Comparison of ENCODE assay signal across 21 cellular contexts in the genomic region with DNA sequence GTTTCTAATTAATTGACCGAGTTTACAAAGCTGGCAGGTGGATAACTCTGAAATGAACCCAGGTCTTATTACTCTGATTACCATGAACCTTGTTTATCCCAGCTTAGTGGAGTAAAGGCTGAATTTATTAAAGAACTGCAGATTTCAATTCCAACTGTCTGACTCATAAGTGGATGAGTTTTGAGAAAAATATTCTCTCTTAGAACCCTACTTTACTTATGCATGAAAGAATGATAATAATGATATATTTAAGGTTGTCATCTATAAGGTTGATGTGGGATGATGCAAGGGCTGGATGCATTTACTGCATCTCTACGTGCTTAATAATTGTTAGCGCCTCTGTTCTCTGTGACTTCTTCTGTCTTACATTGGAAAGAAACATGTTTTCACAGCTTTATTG.
DNase-seq lines count a peak whose midpoint lies in the region; FAIRE-seq and TF ChIP-seq lines count a peak whose summit lies in the region.
"Had no signal": no experiment of that assay in that cellular context is flagged by ENCODE, and none has a peak within 500 bp of the region (broad histone marks: within the 10 kb centered on the region; RNA-seq: fewer than 3 reads in every experiment).

No MANE protein-coding gene starts in this region.

- no peak for TF ChIP-seq CTCF in astrocyte (IDR thresholded peaks at IDR 0.05; ENCODE audit: insufficient read depth, low read depth, low read length)
- TF ChIP-seq CTCF in fibroblast of villous mesenchyme (IDR thresholded peaks at IDR 0.05; ENCODE audit: insufficient read depth, low read depth, low read length) = no peak
- TF ChIP-seq CTCF in right atrium auricular region (IDR thresholded peaks at IDR 0.05) = no peak

- no peak overlapping the region for H3K4me2 ChIP-seq in astrocyte (ENCODE audit: low read length)
- H3K4me2 ChIP-seq: BLaER1 treated with 17β-estradiol and CSF1 and Interleukin-3, amounts not matched to agents 10 nM and 100 nM had no signal

- no peaks in the 10 kb centered on the region for H4K20me1 ChIP-seq in astrocyte (ENCODE audit: insufficient read depth, low read length)
- H4K20me1 ChIP-seq: BLaER1 treated with 17β-estradiol and CSF1 and Interleukin-3, amounts not matched to agents 10 nM and 100 nM had no signal

- H3K27me3 ChIP-seq in astrocyte (ENCODE audit: insufficient read depth, low read length) (no peaks in the 10 kb centered on the region), right atrium auricular region (no peaks in the 10 kb centered on the region)
- H3K27me3 ChIP-seq in CD8-positive, alpha-beta memory T cell (ENCODE audit: insufficient read depth, low read length, poor library complexity, severe bottlenecking) = no peaks in the 10 kb centered on the region
- H3K27me3 ChIP-seq: BLaER1 treated with 17β-estradiol and CSF1 and Interleukin-3, amounts not matched to agents 10 nM and 100 nM; SJCRH30 had no signal

- H2AFZ ChIP-seq in astrocyte (ENCODE audit: low read depth, low read length) = no peak overlapping the region

- POLR2A ChIA-PET in CD8-positive, alpha-beta memory T cell (lab: Charles Lee) = no interaction called here

- FAIRE-seq in HTR-8/SVneo (lab: Jason Lieb, UNC) (no peak), astrocyte (lab: Jason Lieb, UNC) (no peak)
- FAIRE-seq: G401.6, GM12892 had no signal

- H3K27me3 Mint-ChIP-seq in astrocyte (ENCODE audit: low read depth, unreplicated experiment) = peaks cover 7% of the 10 kb centered on the region
- no peaks in the 10 kb centered on the region for H3K27me3 Mint-ChIP-seq in CD8-positive, alpha-beta memory T cell
- H3K27me3 Mint-ChIP-seq: CD4-positive, alpha-beta memory T cell had no signal

- H3K27ac ChIP-seq in astrocyte (ENCODE audit: low read depth, low read length) = no peak overlapping the region
- H3K27ac ChIP-seq in right atrium auricular region = no peak overlapping the region
- no peak overlapping the region for H3K27ac ChIP-seq in CD8-positive, alpha-beta memory T cell (ENCODE audit: low read depth, low read length)
- H3K27ac ChIP-seq: BLaER1 treated with 17β-estradiol and CSF1 and Interleukin-3, amounts not matched to agents 10 nM and 100 nM; SJCRH30 had no signal

- H3K36me3 ChIP-seq in astrocyte (ENCODE audit: insufficient read depth, low read length) (no peaks in the 10 kb centered on the region), right atrium auricular region (no peaks in the 10 kb centered on the region)
- no peaks in the 10 kb centered on the region for H3K36me3 ChIP-seq in CD8-positive, alpha-beta memory T cell (ENCODE audit: insufficient read depth, low read length)
- H3K36me3 ChIP-seq: BLaER1 treated with 17β-estradiol and CSF1 and Interleukin-3, amounts not matched to agents 10 nM and 100 nM; SJCRH30 had no signal

- no peak overlapping the region for H3K4me3 Mint-ChIP-seq in astrocyte (ENCODE audit: unreplicated experiment)
- no peak overlapping the region for H3K4me3 Mint-ChIP-seq in CD8-positive, alpha-beta memory T cell
- H3K4me3 Mint-ChIP-seq: CD4-positive, alpha-beta memory T cell had no signal

- H3K36me3 Mint-ChIP-seq in astrocyte (ENCODE audit: low read depth, unreplicated experiment) = no peaks in the 10 kb centered on the region
- H3K36me3 Mint-ChIP-seq in CD8-positive, alpha-beta memory T cell = no peaks in the 10 kb centered on the region
- H3K36me3 Mint-ChIP-seq: CD4-positive, alpha-beta memory T cell had no signal

- H3K79me2 ChIP-seq in astrocyte (ENCODE audit: insufficient read depth, low read length) = no peaks in the 10 kb centered on the region

- H3K27ac Mint-ChIP-seq in astrocyte (ENCODE audit: unreplicated experiment) = peak overlapping the region; percentile 5
- H3K27ac Mint-ChIP-seq in CD8-positive, alpha-beta memory T cell = no peak overlapping the region
- H3K27ac Mint-ChIP-seq: CD4-positive, alpha-beta memory T cell had no signal

- no peaks in the 10 kb centered on the region for H3K4me1 ChIP-seq in astrocyte (ENCODE audit: insufficient read depth, low read length)
- H3K4me1 ChIP-seq in right atrium auricular region = no peaks in the 10 kb centered on the region
- H3K4me1 ChIP-seq in CD8-positive, alpha-beta memory T cell (ENCODE audit: insufficient read depth, low read length) = no peaks in the 10 kb centered on the region
- H3K4me1 ChIP-seq: BLaER1 treated with 17β-estradiol and CSF1 and Interleukin-3, amounts not matched to agents 10 nM and 100 nM; SJCRH30 had no signal

- H3K4me3 ChIP-seq in astrocyte (ENCODE audit: insufficient read depth, low read depth, low read length) (no peak overlapping the region), fibroblast of villous mesenchyme (ENCODE audit: low read depth, low read length) (no peak overlapping the region), right atrium auricular region (no peak overlapping the region)
- H3K4me3 ChIP-seq in CD8-positive, alpha-beta memory T cell (ENCODE audit: low read length) = no peak overlapping the region
- H3K4me3 ChIP-seq: BLaER1 treated with 17β-estradiol and CSF1 and Interleukin-3, amounts not matched to agents 10 nM and 100 nM; SJCRH30 had no signal

- peaks cover 3% of the 10 kb centered on the region for H3K4me1 Mint-ChIP-seq in astrocyte (ENCODE audit: low read depth, unreplicated experiment)
- H3K4me1 Mint-ChIP-seq in CD8-positive, alpha-beta memory T cell = no peaks in the 10 kb centered on the region
- H3K4me1 Mint-ChIP-seq: CD4-positive, alpha-beta memory T cell had no signal

- H3K9me3 ChIP-seq in astrocyte (ENCODE audit: insufficient read depth, low read depth, low read length) (no peaks in the 10 kb centered on the region), right atrium auricular region (no peaks in the 10 kb centered on the region)
- no peaks in the 10 kb centered on the region for H3K9me3 ChIP-seq in CD8-positive, alpha-beta memory T cell (ENCODE audit: low read length)
- H3K9me3 ChIP-seq: BLaER1 treated with 17β-estradiol and CSF1 and Interleukin-3, amounts not matched to agents 10 nM and 100 nM; SJCRH30 had no signal

- H3K9me3 Mint-ChIP-seq in astrocyte (ENCODE audit: unreplicated experiment) = no peaks in the 10 kb centered on the region
- H3K9me3 Mint-ChIP-seq in CD8-positive, alpha-beta memory T cell = peaks cover 2 to 23% (median 8%) of the 10 kb centered on the region in 5 donors

- CTCF ChIA-PET in CD8-positive, alpha-beta memory T cell (lab: Charles Lee) = no interaction called here

- DNase-seq in HTR-8/SVneo (ENCODE audit: insufficient read length, low spot score) (peak; percentile 6), astrocyte (ENCODE audit: low read depth) (peak; percentile 0), fibroblast of villous mesenchyme (ENCODE audit: low read depth) (peak; percentile 42), right atrium auricular region (ENCODE audit: low spot score) (no peak), NCI-H82 treated with DMSO at 0.1 percent for 48 hours (lab: John Stamatoyannopoulos, UW; ENCODE audit: unreplicated experiment) (no peak)
- DNase-seq in CD8-positive, alpha-beta memory T cell = no peak
- DNase-seq in activated naive CD4-positive, alpha-beta T cell (lab: John Stamatoyannopoulos, UW) = no peak
- DNase-seq: ACHN; CD4-positive, alpha-beta memory T cell; DND-41; H7; Karpas-422; NCI-H1092; NCI-H1436; NCI-H187 treated with DMSO at 0.1 percent for 48 hours; NCI-H2107; NK-92 treated with Interleukin-12 subunit alpha and Interleukin-12 subunit beta, amount 100 ng/mL, for 24 hours; SJCRH30 had no signal

- H3K9ac ChIP-seq in astrocyte (ENCODE audit: low read length) = no peak overlapping the region
- H3K9ac ChIP-seq: BLaER1 treated with 17β-estradiol and CSF1 and Interleukin-3, amounts not matched to agents 10 nM and 100 nM had no signal

Comparison
In these comparisons a context has a peak if more than half of its experiments do, and no peak if none do; other contexts are left out.
1. DNase-seq: peak in HTR-8/SVneo (single experiment), astrocyte (single experiment) and fibroblast of villous mesenchyme (single experiment); none in right atrium auricular region (single experiment), CD8-positive, alpha-beta memory T cell (0 of 5), NCI-H82 treated with DMSO at 0.1 percent for 48 hours (single experiment) and activated naive CD4-positive, alpha-beta T cell (0 of 4).